ENCODE assay signal across 27 cellular contexts in genomic region chr11:1581976-1582375, GRCh38. TPM values are rescaled to one million over a fixed set of nuclear protein-coding genes. Genes with fewer than 3 reads are reported as not detected.
DNase-seq lines count a peak whose midpoint lies in the region; ATAC-seq, FAIRE-seq and TF ChIP-seq lines count a peak whose summit lies in the region.
"Had no signal": no experiment of that assay in that cellular context is flagged by ENCODE, and none has a peak within 500 bp of the region (broad histone marks: within the 10 kb centered on the region; RNA-seq: fewer than 3 reads in every experiment).

No MANE protein-coding gene starts in this region.

- H3K9me3 ChIP-seq in A549 (peaks cover 17% of the 10 kb centered on the region), HEK293 (ENCODE audit: control insufficient read depth, insufficient read depth, low read depth, low read length) (no peaks in the 10 kb centered on the region), H1 (ENCODE audit: insufficient read depth in 2 of 2, low read depth in 1 of 2, low read length in 1 of 2) (peaks cover 0 to 6% of the 10 kb centered on the region in 2 experiments; a peak in 2 of 4 replicates), Caco-2 (peaks cover 7% of the 10 kb centered on the region; the same call in 1 of the 2 replicates)
- H3K9me3 ChIP-seq: BE2C had no signal

- TF ChIP-seq CTCF in A549 (IDR thresholded peaks at IDR 0.05) (no peak), HEK293 (tag by site-specific recombination; IDR thresholded peaks at IDR 0.05) (no peak), H1 (IDR thresholded peaks at IDR 0.05; ENCODE audit: control extremely low read depth in 1 of 3, insufficient read depth in 1 of 3, low read depth in 1 of 3, low read length in 3 of 3) (no peak), Caco-2 (IDR thresholded peaks at IDR 0.05; ENCODE audit: insufficient read depth in 1 of 2, low read depth in 1 of 2, low read length in 1 of 2, severe bottlenecking in 1 of 2, unreplicated experiment in 1 of 2) (no peak)

- no peak overlapping the region for H4K5ac ChIP-seq in H1 (ENCODE audit: insufficient read length, low read depth, low read length)

- no peak for TF ChIP-seq POLR2A in A549 (IDR thresholded peaks at IDR 0.05; ENCODE audit: low read length)
- no peak for TF ChIP-seq POLR2A in H1 (IDR thresholded peaks at IDR 0.05; ENCODE audit: control extremely low read depth in 1 of 2, low read depth in 2 of 2, low read length in 2 of 2)

- TF ChIP-seq RAD21 in A549 (conservative IDR thresholded peaks at IDR 0.05 in 1 of 2, IDR thresholded peaks at IDR 0.05 in 1 of 2) (no peak), H1 (IDR thresholded peaks at IDR 0.05 in 1 of 2, conservative IDR thresholded peaks at IDR 0.05 in 1 of 2; ENCODE audit: low read depth in 2 of 2, low read length in 2 of 2) (no peak)

- no peaks in the 10 kb centered on the region for H3K36me3 ChIP-seq in HEK293 (ENCODE audit: control insufficient read depth in 2 of 2, insufficient read depth in 1 of 2, low read length in 2 of 2)
- no peaks in the 10 kb centered on the region for H3K36me3 ChIP-seq in H1 (ENCODE audit: control insufficient read depth in 2 of 4, insufficient read depth in 4 of 4, low read length in 3 of 4)
- no peaks in the 10 kb centered on the region for H3K36me3 ChIP-seq in Caco-2 (ENCODE audit: control insufficient read depth, insufficient read depth, low read length)
- H3K36me3 ChIP-seq: BE2C, BLaER1 had no signal

- H2BK15ac ChIP-seq in H1 (ENCODE audit: low read length) = no peak overlapping the region

- no peak overlapping the region for H2BK20ac ChIP-seq in H1 (ENCODE audit: low read length)

- ATAC-seq in A549 = peak; percentile 45 to 56; a peak in 5 of 6 replicates

- H3K4me3 Mint-ChIP-seq in Caco-2 (ENCODE audit: unreplicated experiment) = no peak overlapping the region
- H3K4me3 Mint-ChIP-seq: CD4-positive, alpha-beta memory T cell; CD4-positive, CD25-positive, alpha-beta regulatory T cell; CD8-positive, alpha-beta memory T cell had no signal

- no peaks in the 10 kb centered on the region; the same call in 1 of the 2 replicates for H3K23me2 ChIP-seq in H1 (ENCODE audit: low read depth, low read length)

- H4K91ac ChIP-seq in H1 (replicated peaks; ENCODE audit: insufficient read length, low read length) = no peak overlapping the region

- no peaks in the 10 kb centered on the region; a peak in 3 of 7 replicates for H3K27me3 ChIP-seq in H1 (replicated peaks in 1 of 4; ENCODE audit: control insufficient read depth in 3 of 4, extremely low read depth in 1 of 4, insufficient read depth in 3 of 4, low read length in 3 of 4)
- no peaks in the 10 kb centered on the region for H3K27me3 ChIP-seq in Caco-2 (replicated peaks; ENCODE audit: control insufficient read depth, insufficient read depth, low read length)
- H3K27me3 ChIP-seq: BE2C had no signal

- intact Hi-C loops in posterior vena cava (cut with DNase I) = no loop called here
- intact Hi-C loops in Caco-2 (cut with micrococcal nuclease; ENCODE audit: unreplicated experiment) = no loop called here

- 43% methylated on average over 9 of the region's 9 CpGs for WGBS in A549 (ENCODE audit: missing lambda C conversion rate)
- 92% methylated on average over 9 of the region's 9 CpGs; no CpG with 5 or more reads in 1 of the 2 experiments for WGBS in H1 (ENCODE audit: extremely low coverage in 1 of 2, insufficient coverage in 1 of 2, insufficient read length in 1 of 2, insufficient replicate concordance in 2 of 2, low coverage in 1 of 2, low lambda C conversion rate in 2 of 2, missing lambda C conversion rate in 1 of 2), 2 experiments

- no TSS peak for BruUV-seq in Caco-2 (replicated peaks; lab: Mats Ljungman, UMichigan)

- H4K20me1 ChIP-seq in H1 (replicated peaks in 1 of 2; ENCODE audit: control insufficient read depth in 1 of 2, insufficient read depth in 2 of 2, low read length in 2 of 2) = no peaks in the 10 kb centered on the region

- no peak overlapping the region for H2AFZ ChIP-seq in H1 (ENCODE audit: low read length)

- H2BK5ac ChIP-seq in H1 (ENCODE audit: low read depth, low read length) = no peak overlapping the region

- CTCF ChIA-PET in A549 (lab: Yijun Ruan, JAX) = interaction anchor here (0.8 to 2.9 kb wide), 5 partner anchors 8 to 570 kb away, joined by 4 to 13 read pairs (median 6); no protein-coding TSS in a partner anchor
- CTCF ChIA-PET in HEK293 (lab: Yijun Ruan, JAX) = interaction anchor here (0.6 to 1.5 kb wide), 5 partner anchors 13 to 468 kb away, joined by 3 to 9 read pairs (median 4); no protein-coding TSS in a partner anchor
- CTCF ChIA-PET in H1 (lab: Charles Lee; ENCODE audit: partially characterized antibody) = interaction anchor here (0.9 to 1.9 kb wide), 3 partner anchors 14 to 58 kb away, joined by 3 to 9 read pairs (median 6); no protein-coding TSS in a partner anchor
- CTCF ChIA-PET in Caco-2 (lab: Charles Lee) = no interaction called here

- no peaks in the 10 kb centered on the region for H3K79me2 ChIP-seq in H1 (ENCODE audit: control insufficient read depth in 1 of 2, insufficient read depth in 2 of 2, low read length in 2 of 2)

- no peak overlapping the region for H3K23ac ChIP-seq in H1 (ENCODE audit: insufficient read length)

- H3K4me3 ChIP-seq in A549 = no peak overlapping the region
- no peak overlapping the region for H3K4me3 ChIP-seq in HEK293 (ENCODE audit: low read depth, low read length)
- no peak overlapping the region for H3K4me3 ChIP-seq in H1 (ENCODE audit: extremely low read depth in 1 of 4, insufficient read depth in 2 of 4, low read depth in 3 of 4, low read length in 4 of 4)
- no peak overlapping the region for H3K4me3 ChIP-seq in Caco-2 (ENCODE audit: low read depth, low read length)
- H3K4me3 ChIP-seq: BLaER1 had no signal

- H2BK12ac ChIP-seq in H1 (ENCODE audit: low read depth, low read length) = no peak overlapping the region

- H3K27me3 Mint-ChIP-seq in Caco-2 (ENCODE audit: insufficient read depth, unreplicated experiment) = no peaks in the 10 kb centered on the region
- H3K27me3 Mint-ChIP-seq: CD4-positive, alpha-beta memory T cell; CD4-positive, CD25-positive, alpha-beta regulatory T cell had no signal

- DNase-seq in A549 (ENCODE audit: low read depth in 1 of 2, low spot score in 1 of 2) = no peak
- DNase-seq in H1 (ENCODE audit: low read depth in 1 of 2, low spot score in 2 of 2) = no peak
- peak; percentile 25 for DNase-seq in posterior vena cava (ENCODE audit: low spot score)
- no peak for DNase-seq in Caco-2
- no peak for DNase-seq in T1000 (lab: John Stamatoyannopoulos, UW)
- DNase-seq in central memory CD4-positive, alpha-beta T cell = no peak
- DNase-seq: ACHN; BE2C; C1 segment of cervical spinal cord; Calu3; CD4-positive, alpha-beta memory T cell; CD4-positive, CD25-positive, alpha-beta regulatory T cell; CD8-positive, alpha-beta memory T cell; COR-L47; DMS79 treated with DMSO at 0.1 percent for 48 hours; GF-D8 had no signal

- FAIRE-seq in A549 (lab: Jason Lieb, UNC) (no peak), H1 (lab: Jason Lieb, UNC) (no peak)
- FAIRE-seq: D721Med, G401.6, GM12891, GM19239 had no signal

- no peak overlapping the region for H3K27ac ChIP-seq in A549
- no peak overlapping the region for H3K27ac ChIP-seq in HEK293 (ENCODE audit: extremely low read depth, low read depth, low read length)
- no peak overlapping the region for H3K27ac ChIP-seq in H1 (ENCODE audit: low read depth, low read length)
- H3K27ac ChIP-seq: 22Rv1, BLaER1 had no signal

- H3K27ac Mint-ChIP-seq in Caco-2 (ENCODE audit: unreplicated experiment) = no peak overlapping the region

- H4K8ac ChIP-seq in H1 (ENCODE audit: extremely low read depth, insufficient read depth, low read length) = no peak overlapping the region

- H3K4me2 ChIP-seq in A549 = no peak overlapping the region
- H3K4me2 ChIP-seq in H1 (ENCODE audit: insufficient read depth in 1 of 2, low read depth in 2 of 2, low read length in 2 of 2) = no peak overlapping the region
- H3K4me2 ChIP-seq: BLaER1 had no signal

- H3K9ac ChIP-seq in H1 (replicated peaks in 1 of 4; ENCODE audit: extremely low read depth in 1 of 4, low read depth in 3 of 4, low read length in 3 of 4) = no peak overlapping the region
- H3K9ac ChIP-seq: BLaER1 had no signal

- H3K18ac ChIP-seq in H1 (ENCODE audit: extremely low read depth, low read length) = no peak overlapping the region

- H3K4me1 Mint-ChIP-seq in Caco-2 (ENCODE audit: low read depth, unreplicated experiment) = no peaks in the 10 kb centered on the region
- H3K4me1 Mint-ChIP-seq: CD14-positive monocyte had no signal

- no peaks in the 10 kb centered on the region for H3K36me3 Mint-ChIP-seq in Caco-2 (ENCODE audit: insufficient read depth, unreplicated experiment)
- H3K36me3 Mint-ChIP-seq: CD14-positive monocyte had no signal

- no peak overlapping the region for H3K56ac ChIP-seq in H1 (replicated peaks; ENCODE audit: insufficient read length, low read depth, low read length)

- H3K4me1 ChIP-seq in A549 (no peaks in the 10 kb centered on the region), HEK293 (ENCODE audit: control insufficient read depth, insufficient read depth, low read length) (no peaks in the 10 kb centered on the region), H1 (replicated peaks in 1 of 4; ENCODE audit: control insufficient read depth in 3 of 4, insufficient read depth in 4 of 4, low read length in 3 of 4) (no peaks in the 10 kb centered on the region; a peak in 1 of 7 replicates), Caco-2 (no peaks in the 10 kb centered on the region)
- H3K4me1 ChIP-seq: BE2C had no signal

- 0 out of 2 replicates have a peak overlapping the region, but pooled peaks have one; percentile 24 for H2AK5ac ChIP-seq in H1 (ENCODE audit: low read depth, low read length)

- no peak overlapping the region for H3K4ac ChIP-seq in H1 (replicated peaks; ENCODE audit: insufficient read length, low read depth, low read length)

- TF ChIP-seq EP300 in A549 (IDR thresholded peaks at IDR 0.05) (no peak), H1 (IDR thresholded peaks at IDR 0.05; ENCODE audit: borderline replicate concordance in 1 of 2, low read depth in 2 of 2, low read length in 2 of 2) (no peak)

- H3K14ac ChIP-seq in H1 (ENCODE audit: insufficient read length) = no peak overlapping the region

- H3K9me3 Mint-ChIP-seq in Caco-2 (ENCODE audit: unreplicated experiment) = peaks cover 17% of the 10 kb centered on the region

- H2BK120ac ChIP-seq in H1 (replicated peaks; ENCODE audit: low read depth, low read length) = no peak overlapping the region

- H3K79me1 ChIP-seq in H1 (ENCODE audit: low read depth, low read length) = no peaks in the 10 kb centered on the region

- POLR2A ChIA-PET in A549 (lab: Yijun Ruan, JAX) (no interaction called here), HEK293 (lab: Yijun Ruan, JAX) (interaction anchor here (0.6 kb wide), 1 partner anchor 648 kb away, joined by 3 read pairs; no protein-coding TSS in a partner anchor), H1 (lab: Charles Lee; ENCODE audit: partially characterized antibody) (interaction anchor here (0.9 kb wide), 1 partner anchor 34 kb away, joined by 3 read pairs; no protein-coding TSS in a partner anchor), Caco-2 (lab: Charles Lee) (no interaction called here)

RNA-seq across cellular contexts. Expression of gene KRTAP5-1, which starts 3.1 kb away (rescaled TPM):
- polyA plus RNA-seq in A549 (2011; rRNA removed) = not detected in 2 replicates
- polyA plus RNA-seq in A549 (2012; cell fraction: cytosol; rRNA removed) = not detected in 2 replicates
- not detected in 2 replicates for polyA plus RNA-seq in A549 (2012; cell fraction: nucleus; rRNA removed)
- polyA plus RNA-seq in A549 (2017; fragmentation: RNase III; extraction: RNeasy Plus Mini Kit Qiagen cat#74134 plus additional on column Dnase treatment) = not detected in 3 replicates
- polyA minus RNA-seq in A549 (2011; rRNA and poly(A)+ RNA removed) = not detected in 2 replicates
- not detected in 2 replicates for total RNA-seq in H1 (2021; fragmentation: NEBNext Ultra II Directional; extraction: Animal tissue kit (Norgen Biotek cat#: 25700))
- not detected in 2 replicates for polyA plus RNA-seq in H1 (2011; rRNA removed)
- polyA plus RNA-seq in H1 (2011; cell fraction: cytosol; rRNA removed) = not detected
- polyA plus RNA-seq in H1 (2011; cell fraction: nucleus; rRNA removed) = not detected
- 0.27 TPM in 1 of 4 replicates, not detected in the others for polyA plus RNA-seq in H1 (2012, experiment 1 of 2)
- not detected for polyA plus RNA-seq in H1 (2012, experiment 2 of 2)
- polyA plus RNA-seq in H1 (2013, experiment 1 of 2) = not detected
- polyA plus RNA-seq in H1 (2013, experiment 2 of 2) = not detected
- polyA minus RNA-seq in H1 (2011; rRNA and poly(A)+ RNA removed) = not detected in 2 replicates
- not detected for polyA minus RNA-seq in H1 (2011; cell fraction: cytosol; rRNA and poly(A)+ RNA removed)
- polyA minus RNA-seq in H1 (2011; cell fraction: nucleus; rRNA and poly(A)+ RNA removed) = not detected
- total RNA-seq in posterior vena cava = not detected
- total RNA-seq in Caco-2 (2022) = not detected in 2 replicates
- total RNA-seq: A172; A673; Calu3; CD4-positive, alpha-beta memory T cell; CD4-positive, CD25-positive, alpha-beta regulatory T cell; CD8-positive, alpha-beta memory T cell had no signal
- polyA plus RNA-seq: AG04450; CD14-positive monocyte; CD4-positive, CD25-positive, alpha-beta regulatory T cell; CD8-positive, alpha-beta memory T cell had no signal

RNA-seq across cellular contexts. Expression of gene DUSP8, which starts 9.9 kb away (rescaled TPM):
- polyA plus RNA-seq in A549 (2011; rRNA removed) = 2.6 and 3.6 TPM in 2 replicates
- 2.3 and 5.0 TPM in 2 replicates for polyA plus RNA-seq in A549 (2012; cell fraction: cytosol; rRNA removed)
- polyA plus RNA-seq in A549 (2012; cell fraction: nucleus; rRNA removed) = 8.1 and 8.6 TPM in 2 replicates
- 0.59 to 1.2 TPM (median 0.72 TPM) in 3 replicates for polyA plus RNA-seq in A549 (2017; fragmentation: RNase III; extraction: RNeasy Plus Mini Kit Qiagen cat#74134 plus additional on column Dnase treatment)
- polyA minus RNA-seq in A549 (2011; rRNA and poly(A)+ RNA removed) = 5.7 and 7.9 TPM in 2 replicates
- 2.1 and 2.8 TPM in 2 replicates for total RNA-seq in H1 (2021; fragmentation: NEBNext Ultra II Directional; extraction: Animal tissue kit (Norgen Biotek cat#: 25700))
- 3.6 and 4.1 TPM in 2 replicates for polyA plus RNA-seq in H1 (2011; rRNA removed)
- polyA plus RNA-seq in H1 (2011; cell fraction: cytosol; rRNA removed) = 2.4 TPM
- 4.9 TPM for polyA plus RNA-seq in H1 (2011; cell fraction: nucleus; rRNA removed)
- 2.1 to 5.2 TPM (median 4.3 TPM) in 4 replicates for polyA plus RNA-seq in H1 (2012, experiment 1 of 2)
- 1.3 TPM for polyA plus RNA-seq in H1 (2012, experiment 2 of 2)
- polyA plus RNA-seq in H1 (2013, experiment 1 of 2) = 1.7 TPM
- polyA plus RNA-seq in H1 (2013, experiment 2 of 2) = 2.1 TPM
- 0.90 and 5.2 TPM in 2 replicates for polyA minus RNA-seq in H1 (2011; rRNA and poly(A)+ RNA removed)
- polyA minus RNA-seq in H1 (2011; cell fraction: cytosol; rRNA and poly(A)+ RNA removed) = 2.0 TPM
- polyA minus RNA-seq in H1 (2011; cell fraction: nucleus; rRNA and poly(A)+ RNA removed) = 1.7 TPM
- total RNA-seq in posterior vena cava = 10 to 100 TPM; 11.0 to 19.4 TPM
- total RNA-seq in Caco-2 (2022) = 7.7 and 12.1 TPM in 2 replicates
- polyA plus RNA-seq: CD14-positive monocyte had no signal

RNA-seq across cellular contexts. Expression of gene KRTAP5-2, which starts 16.1 kb away (rescaled TPM):
- not detected in 2 replicates for polyA plus RNA-seq in A549 (2011; rRNA removed)
- not detected in 2 replicates for polyA plus RNA-seq in A549 (2012; cell fraction: cytosol; rRNA removed)
- polyA plus RNA-seq in A549 (2012; cell fraction: nucleus; rRNA removed) = 0.05 TPM in 1 of 2 replicates, not detected in the other
- polyA plus RNA-seq in A549 (2017; fragmentation: RNase III; extraction: RNeasy Plus Mini Kit Qiagen cat#74134 plus additional on column Dnase treatment) = not detected in 3 replicates
- not detected in 2 replicates for polyA minus RNA-seq in A549 (2011; rRNA and poly(A)+ RNA removed)
- total RNA-seq in H1 (2021; fragmentation: NEBNext Ultra II Directional; extraction: Animal tissue kit (Norgen Biotek cat#: 25700)) = not detected in 2 replicates
- not detected in 2 replicates for polyA plus RNA-seq in H1 (2011; rRNA removed)
- not detected for polyA plus RNA-seq in H1 (2011; cell fraction: cytosol; rRNA removed)
- polyA plus RNA-seq in H1 (2011; cell fraction: nucleus; rRNA removed) = not detected
- 0.25 TPM in 1 of 4 replicates, not detected in the others for polyA plus RNA-seq in H1 (2012, experiment 1 of 2)
- polyA plus RNA-seq in H1 (2012, experiment 2 of 2) = not detected
- not detected for polyA plus RNA-seq in H1 (2013, experiment 1 of 2)
- not detected for polyA plus RNA-seq in H1 (2013, experiment 2 of 2)
- polyA minus RNA-seq in H1 (2011; rRNA and poly(A)+ RNA removed) = not detected in 2 replicates
- not detected for polyA minus RNA-seq in H1 (2011; cell fraction: cytosol; rRNA and poly(A)+ RNA removed)
- not detected for polyA minus RNA-seq in H1 (2011; cell fraction: nucleus; rRNA and poly(A)+ RNA removed)
- total RNA-seq in posterior vena cava = not detected
- total RNA-seq in Caco-2 (2022) = not detected in 2 replicates
- total RNA-seq: A172; A673; Calu3; CD4-positive, alpha-beta memory T cell; CD8-positive, alpha-beta memory T cell had no signal
- polyA plus RNA-seq: AG04450; CD14-positive monocyte; CD4-positive, alpha-beta memory T cell; CD4-positive, CD25-positive, alpha-beta regulatory T cell had no signal

RNA-seq across cellular contexts. Expression of gene KRTAP5-3, which starts 26.3 kb away (rescaled TPM):
- polyA plus RNA-seq in A549 (2011; rRNA removed) = not detected in 2 replicates
- not detected in 2 replicates for polyA plus RNA-seq in A549 (2012; cell fraction: cytosol; rRNA removed)
- polyA plus RNA-seq in A549 (2012; cell fraction: nucleus; rRNA removed) = not detected in 2 replicates
- not detected in 3 replicates for polyA plus RNA-seq in A549 (2017; fragmentation: RNase III; extraction: RNeasy Plus Mini Kit Qiagen cat#74134 plus additional on column Dnase treatment)
- polyA minus RNA-seq in A549 (2011; rRNA and poly(A)+ RNA removed) = not detected in 2 replicates
- not detected in 2 replicates for total RNA-seq in H1 (2021; fragmentation: NEBNext Ultra II Directional; extraction: Animal tissue kit (Norgen Biotek cat#: 25700))
- polyA plus RNA-seq in H1 (2011; rRNA removed) = not detected in 2 replicates
- not detected for polyA plus RNA-seq in H1 (2011; cell fraction: cytosol; rRNA removed)
- not detected for polyA plus RNA-seq in H1 (2011; cell fraction: nucleus; rRNA removed)
- polyA plus RNA-seq in H1 (2012, experiment 1 of 2) = not detected in 4 replicates
- polyA plus RNA-seq in H1 (2012, experiment 2 of 2) = not detected
- not detected for polyA plus RNA-seq in H1 (2013, experiment 1 of 2)
- polyA plus RNA-seq in H1 (2013, experiment 2 of 2) = not detected
- not detected in 2 replicates for polyA minus RNA-seq in H1 (2011; rRNA and poly(A)+ RNA removed)
- polyA minus RNA-seq in H1 (2011; cell fraction: cytosol; rRNA and poly(A)+ RNA removed) = not detected
- polyA minus RNA-seq in H1 (2011; cell fraction: nucleus; rRNA and poly(A)+ RNA removed) = not detected
- not detected for total RNA-seq in posterior vena cava
- not detected in 2 replicates for total RNA-seq in Caco-2 (2022)
- total RNA-seq: A172; A673; Calu3; CD4-positive, alpha-beta memory T cell; CD4-positive, CD25-positive, alpha-beta regulatory T cell; CD8-positive, alpha-beta memory T cell had no signal
- polyA plus RNA-seq: AG04450; CD14-positive monocyte; CD4-positive, alpha-beta memory T cell; CD4-positive, CD25-positive, alpha-beta regulatory T cell; CD8-positive, alpha-beta memory T cell had no signal

RNA-seq across cellular contexts. Expression of gene KRTAP5-4, which starts 40.0 kb away (rescaled TPM):
- polyA plus RNA-seq in A549 (2011; rRNA removed) (not detected in 2 replicates), A549 (2017; fragmentation: RNase III; extraction: RNeasy Plus Mini Kit Qiagen cat#74134 plus additional on column Dnase treatment) (not detected in 3 replicates), H1 (2011; rRNA removed) (not detected in 2 replicates)
- not detected in 2 replicates for polyA plus RNA-seq in A549 (2012; cell fraction: cytosol; rRNA removed)
- not detected in 2 replicates for polyA plus RNA-seq in A549 (2012; cell fraction: nucleus; rRNA removed)
- not detected in 2 replicates for polyA minus RNA-seq in A549 (2011; rRNA and poly(A)+ RNA removed)
- total RNA-seq in H1 (2021; fragmentation: NEBNext Ultra II Directional; extraction: Animal tissue kit (Norgen Biotek cat#: 25700)) = not detected in 2 replicates
- not detected for polyA plus RNA-seq in H1 (2011; cell fraction: cytosol; rRNA removed)
- not detected for polyA plus RNA-seq in H1 (2011; cell fraction: nucleus; rRNA removed)
- polyA plus RNA-seq in H1 (2012, experiment 1 of 2) = not detected in 4 replicates
- polyA plus RNA-seq in H1 (2012, experiment 2 of 2) = not detected
- polyA plus RNA-seq in H1 (2013, experiment 1 of 2) = not detected
- polyA plus RNA-seq in H1 (2013, experiment 2 of 2) = not detected
- polyA minus RNA-seq in H1 (2011; rRNA and poly(A)+ RNA removed) = not detected in 2 replicates
- polyA minus RNA-seq in H1 (2011; cell fraction: cytosol; rRNA and poly(A)+ RNA removed) = not detected
- polyA minus RNA-seq in H1 (2011; cell fraction: nucleus; rRNA and poly(A)+ RNA removed) = not detected
- total RNA-seq in posterior vena cava (not detected), Caco-2 (2022) (not detected in 2 replicates)
- total RNA-seq: A172; A673; Calu3; CD4-positive, alpha-beta memory T cell; CD4-positive, CD25-positive, alpha-beta regulatory T cell; CD8-positive, alpha-beta memory T cell had no signal
- polyA plus RNA-seq: AG04450; CD14-positive monocyte; CD4-positive, alpha-beta memory T cell; CD4-positive, CD25-positive, alpha-beta regulatory T cell; CD8-positive, alpha-beta memory T cell had no signal

Comparison
In these comparisons a context has a peak if more than half of its experiments do, and no peak if none do; other contexts are left out.
1. POLR2A ChIA-PET loops: an anchor here in HEK293 (0.6 kb wide) and H1 (0.9 kb wide); none called in A549 and Caco-2.